In genomic region chr14:21525571-21525970, GRCh38 we compare ENCODE assay signal across 8 cellular contexts. TPM values are rescaled to one million over a fixed set of nuclear protein-coding genes. Genes with fewer than 3 reads are reported as not detected.
A peak's percentile ranks its signal among the peaks of the same experiment; 100 is the strongest.
DNase-seq lines count a peak whose midpoint lies in the region; ATAC-seq and TF ChIP-seq lines count a peak whose summit lies in the region.

No MANE protein-coding gene starts in this region.

- CTCF ChIA-PET in CD8-positive, alpha-beta T cell (lab: Charles Lee), result interaction anchor here (1.1 to 2.7 kb wide), 4 partner anchors 15 to 33 kb away, joined by 3 to 13 read pairs (median 4); partner anchors contain the start of gene METTL3

- peak overlapping the region; percentile 82 for H3K4me3 Mint-ChIP-seq in CD8-positive, alpha-beta T cell

- no peaks in the 10 kb centered on the region for H3K9me3 ChIP-seq in CD8-positive, alpha-beta T cell (ENCODE audit: low read length)
- H3K9me3 ChIP-seq in mucosa of stomach (ENCODE audit: control insufficient read depth, low read length), result no peaks in the 10 kb centered on the region

- H3K36me3 Mint-ChIP-seq in CD8-positive, alpha-beta T cell, result peaks cover 3% of the 10 kb centered on the region

- POLR2A ChIA-PET in CD8-positive, alpha-beta T cell (lab: Charles Lee), result interaction anchor here (0.8 to 5.7 kb wide), 5 partner anchors 13 to 1241 kb away, joined by 3 to 44 read pairs (median 4); partner anchors contain the start of genes METTL3, OXA1L, RAB2B and TOX4

- no peak for ATAC-seq in CD8-positive, alpha-beta T cell

- no peaks in the 10 kb centered on the region for H3K27me3 ChIP-seq in CD8-positive, alpha-beta T cell (ENCODE audit: insufficient read depth, low read length)
- H3K27me3 ChIP-seq in mucosa of stomach (ENCODE audit: control insufficient read depth, insufficient read depth, low read length), result no peaks in the 10 kb centered on the region

- TF ChIP-seq CTCF in CD8-positive, alpha-beta T cell (IDR thresholded peaks at IDR 0.05), result no peak
- no peak for TF ChIP-seq CTCF in coronary artery (IDR thresholded peaks at IDR 0.05)

- no peaks in the 10 kb centered on the region for H3K9me3 Mint-ChIP-seq in CD8-positive, alpha-beta T cell

- H3K27ac ChIP-seq in CD8-positive, alpha-beta T cell (ENCODE audit: low read depth, low read length), result no peak overlapping the region
- peak overlapping the region; percentile 68 to 87 for H3K27ac ChIP-seq in coronary artery

- intact Hi-C loops in CD8-positive, alpha-beta T cell (cut with DNase I, micrococcal nuclease), result no loop called here

- H3K9ac ChIP-seq in mucosa of stomach (ENCODE audit: low read length), result peak overlapping the region; percentile 63

- no peaks in the 10 kb centered on the region for H3K36me3 ChIP-seq in CD8-positive, alpha-beta T cell (ENCODE audit: insufficient read depth, low read length)
- H3K36me3 ChIP-seq in mucosa of stomach (ENCODE audit: control insufficient read depth, insufficient read depth, low read length), result no peaks in the 10 kb centered on the region

- peaks cover 14% of the 10 kb centered on the region for H3K4me1 ChIP-seq in CD8-positive, alpha-beta T cell (ENCODE audit: insufficient read depth, low read length)
- H3K4me1 ChIP-seq in mucosa of stomach (ENCODE audit: control insufficient read depth, insufficient read depth, low read length), result no peaks in the 10 kb centered on the region

- peak overlapping the region; percentile 57 for H3K4me3 ChIP-seq in CD8-positive, alpha-beta T cell (ENCODE audit: low read depth, low read length)
- H3K4me3 ChIP-seq in coronary artery, result peak overlapping the region; percentile 98
- H3K4me3 ChIP-seq in mucosa of stomach (ENCODE audit: low read length), result no peak overlapping the region

- no peak for DNase-seq in CD8-positive, alpha-beta T cell
- DNase-seq in NCI-H2107 treated with DMSO at 0.1 percent for 48 hours (lab: John Stamatoyannopoulos, UW; ENCODE audit: unreplicated experiment), result peak; percentile 51
- no peak for DNase-seq in coronary artery (ENCODE audit: low spot score)
- no peak for DNase-seq in KG1 (lab: John Stamatoyannopoulos, UW)
- DNase-seq in NCI-H1048 (lab: John Stamatoyannopoulos, UW), result no peak
- DNase-seq in ureter (ENCODE audit: low spot score), result no peak
- DNase-seq in NCI-H1694 (lab: John Stamatoyannopoulos, UW), result no peak

- H3K27ac Mint-ChIP-seq in CD8-positive, alpha-beta T cell, result peak overlapping the region; percentile 38

- H3K27me3 Mint-ChIP-seq in CD8-positive, alpha-beta T cell (ENCODE audit: low read depth), result no peaks in the 10 kb centered on the region

- H3K4me1 Mint-ChIP-seq in CD8-positive, alpha-beta T cell (ENCODE audit: low read depth), result peaks cover 19% of the 10 kb centered on the region

RNA-seq across cellular contexts. Expression of gene SALL2, which starts 0.6 kb away (rescaled TPM):
- 1 to 10 TPM; 1.4 to 1.6 TPM for total RNA-seq in CD8-positive, alpha-beta T cell
- total RNA-seq in ureter, result 12.8 TPM

RNA-seq across cellular contexts. Expression of gene METTL3, which starts 14.4 kb away (rescaled TPM):
- total RNA-seq in CD8-positive, alpha-beta T cell, result 10 to 100 TPM; 23.7 to 26.5 TPM
- total RNA-seq in ureter, result 63.3 TPM

RNA-seq across cellular contexts. Expression of gene TOX4, which starts 48.6 kb away (rescaled TPM):
- 100 to 1,000 TPM in 1 of 2 experiments, 10 to 100 TPM in 1; 95.0 to 100 TPM for total RNA-seq in CD8-positive, alpha-beta T cell
- total RNA-seq in ureter, result 77.7 TPM

RNA-seq across cellular contexts. Expression of gene RAB2B, which starts 48.8 kb away (rescaled TPM):
- total RNA-seq in CD8-positive, alpha-beta T cell, result 10 to 100 TPM; 24.0 to 26.6 TPM
- 33.6 TPM for total RNA-seq in ureter

RNA-seq across cellular contexts. Expression of gene OR10G3, which starts 54.3 kb away (rescaled TPM):
- total RNA-seq in CD8-positive, alpha-beta T cell, result not detected
- not detected for total RNA-seq in ureter
